1 cellular context compared by ENCODE assay signal in the genomic region with DNA sequence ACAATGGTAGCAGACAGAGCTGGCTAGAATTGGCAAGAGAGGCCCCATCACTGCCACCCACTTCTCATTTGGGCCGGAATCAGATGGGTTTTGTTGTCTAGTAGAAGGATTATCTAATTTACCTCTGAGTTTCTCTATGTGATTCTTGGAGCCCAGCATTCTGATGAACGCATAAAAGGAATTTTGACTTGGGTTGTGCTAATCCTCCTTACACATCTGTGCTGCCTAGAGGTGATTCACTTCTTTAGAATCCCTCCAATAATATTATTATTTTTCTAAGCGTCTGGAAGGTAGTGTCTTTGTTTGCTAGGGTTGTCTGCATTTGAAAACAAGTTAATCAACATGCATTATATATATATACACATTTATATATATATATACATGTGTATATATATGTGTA.
TF ChIP-seq lines count a peak whose summit lies in the region.

No MANE protein-coding gene starts in this region.

TF ChIP-seq in IMR-90, 13 proteins besides CTCF, POLR2A, EP300 and RAD21:
- TF ChIP-seq MAFK (IDR thresholded peaks at IDR 0.05; ENCODE audit: low read depth, low read length) (no peak), NFE2L2 (IDR thresholded peaks at IDR 0.05; ENCODE audit: low read depth, low read length) (no peak), CHD1 (IDR thresholded peaks at IDR 0.05; ENCODE audit: low read depth, low read length) (no peak), SMC3 (IDR thresholded peaks at IDR 0.05; ENCODE audit: low read depth, low read length) (no peak), RFX5 (IDR thresholded peaks at IDR 0.05; ENCODE audit: low read depth, low read length) (no peak)
- TF ChIP-seq, protein P1, sequence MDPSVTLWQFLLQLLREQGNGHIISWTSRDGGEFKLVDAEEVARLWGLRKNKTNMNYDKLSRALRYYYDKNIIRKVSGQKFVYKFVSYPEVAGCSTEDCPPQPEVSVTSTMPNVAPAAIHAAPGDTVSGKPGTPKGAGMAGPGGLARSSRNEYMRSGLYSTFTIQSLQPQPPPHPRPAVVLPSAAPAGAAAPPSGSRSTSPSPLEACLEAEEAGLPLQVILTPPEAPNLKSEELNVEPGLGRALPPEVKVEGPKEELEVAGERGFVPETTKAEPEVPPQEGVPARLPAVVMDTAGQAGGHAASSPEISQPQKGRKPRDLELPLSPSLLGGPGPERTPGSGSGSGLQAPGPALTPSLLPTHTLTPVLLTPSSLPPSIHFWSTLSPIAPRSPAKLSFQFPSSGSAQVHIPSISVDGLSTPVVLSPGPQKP (IDR thresholded peaks at IDR 0.05; ENCODE audit: borderline replicate concordance, low read depth, low read length), result no peak
